In genomic region chr15:93246266-93247242, GRCh38 we compare ENCODE assay signal across 23 cellular contexts.
DNase-seq lines count a peak whose midpoint lies in the region; ATAC-seq lines count a peak whose summit lies in the region.
"Had no signal": no experiment of that assay in that cellular context is flagged by ENCODE, and none has a peak within 500 bp of the region (broad histone marks: within the 10 kb centered on the region; RNA-seq: fewer than 3 reads in every experiment).

No MANE protein-coding gene starts in this region.

- peak overlapping the region; percentile 44 for H3K18ac ChIP-seq in neuronal stem cell (ENCODE audit: low read length)

- H3K23ac ChIP-seq in neuronal stem cell (ENCODE audit: low read depth, low read length, poor library complexity) = no peak overlapping the region

- no peak overlapping the region for H3K14ac ChIP-seq in neuronal stem cell (ENCODE audit: low read length)

- no peak overlapping the region for H2BK120ac ChIP-seq in neuronal stem cell (ENCODE audit: low read depth, low read length)

- no peak overlapping the region for H3K4ac ChIP-seq in neuronal stem cell (ENCODE audit: low read length)

- H4K20me1 ChIP-seq in BLaER1 treated with 17β-estradiol and CSF1 and Interleukin-3, amounts not matched to agents 10 nM and 100 nM = no peaks in the 10 kb centered on the region

- no peak overlapping the region for H4K91ac ChIP-seq in neuronal stem cell (ENCODE audit: low read depth, low read length, poor library complexity)

- no CpG with 5 or more reads among the region's 25 CpGs for WGBS in neuronal stem cell (ENCODE audit: extremely low coverage in 2 of 2, insufficient read length in 2 of 2, insufficient replicate concordance in 1 of 2), 2 donors

- ATAC-seq in GM19324 (IDR thresholded peaks at IDR 0.05; ENCODE audit: low FRiP score, unreplicated experiment) = no peak
- ATAC-seq in HG03139 (IDR thresholded peaks at IDR 0.05; ENCODE audit: unreplicated experiment) = no peak
- ATAC-seq: PC-3 had no signal

- H2AFZ ChIP-seq in neuronal stem cell (ENCODE audit: low read length) = no peak overlapping the region

- H2BK12ac ChIP-seq in neuronal stem cell (ENCODE audit: low read length) = no peak overlapping the region

- H3K79me1 ChIP-seq in neuronal stem cell (ENCODE audit: low read depth, low read length) = no peaks in the 10 kb centered on the region

- no peaks in the 10 kb centered on the region for H3K27me3 ChIP-seq in BLaER1 treated with 17β-estradiol and CSF1 and Interleukin-3, amounts not matched to agents 10 nM and 100 nM
- no peaks in the 10 kb centered on the region for H3K27me3 ChIP-seq in neuronal stem cell (ENCODE audit: control insufficient read depth in 3 of 3, insufficient read depth in 3 of 3, low read depth in 1 of 3, low read length in 3 of 3)
- H3K27me3 ChIP-seq: BE2C, gastroesophageal sphincter had no signal

- H3K4me3 ChIP-seq in BLaER1 treated with 17β-estradiol and CSF1 and Interleukin-3, amounts not matched to agents 10 nM and 100 nM = no peak overlapping the region
- no peak overlapping the region for H3K4me3 ChIP-seq in neuronal stem cell (ENCODE audit: low read length in 2 of 2)
- H3K4me3 ChIP-seq: gastroesophageal sphincter, left ventricle myocardium inferior, thoracic aorta had no signal

- H3K9ac ChIP-seq in BLaER1 treated with 17β-estradiol and CSF1 and Interleukin-3, amounts not matched to agents 10 nM and 100 nM = no peak overlapping the region; a peak in 2 of 22 replicates
- no peak overlapping the region for H3K9ac ChIP-seq in neuronal stem cell (ENCODE audit: low read depth, low read length, poor library complexity)

- H3K4me1 ChIP-seq in BLaER1 treated with 17β-estradiol and CSF1 and Interleukin-3, amounts not matched to agents 10 nM and 100 nM = peaks cover 45 to 79% (median 74%) of the 10 kb centered on the region in 10 experiments
- peaks cover 15 to 31% of the 10 kb centered on the region in 2 donors for H3K4me1 ChIP-seq in neuronal stem cell (ENCODE audit: control insufficient read depth in 2 of 2, insufficient read depth in 1 of 2, low read depth in 1 of 2, low read length in 2 of 2)
- H3K4me1 ChIP-seq: BE2C, gastroesophageal sphincter had no signal

- peak overlapping the region in 8 of 11 experiments; percentile 14 to 85 (median 59); a peak in 15 of 22 replicates for H3K27ac ChIP-seq in BLaER1 treated with 17β-estradiol and CSF1 and Interleukin-3, amounts not matched to agents 10 nM and 100 nM
- H3K27ac ChIP-seq in KOPT-K1 (ENCODE audit: low read depth, low read length, poor library complexity, severe bottlenecking) (peak overlapping the region; percentile 51), neuronal stem cell (replicated peaks; ENCODE audit: low read length) (no peak overlapping the region)
- H3K27ac ChIP-seq: gastroesophageal sphincter, left ventricle myocardium inferior, thoracic aorta had no signal

- no peaks in the 10 kb centered on the region for H3K9me3 ChIP-seq in BLaER1 treated with 17β-estradiol and CSF1 and Interleukin-3, amounts not matched to agents 10 nM and 100 nM (replicated peaks in 1 of 11)
- H3K9me3 ChIP-seq in KOPT-K1 (ENCODE audit: insufficient read depth, low read length, poor library complexity, severe bottlenecking) (no peaks in the 10 kb centered on the region), neuronal stem cell (replicated peaks in 1 of 2; ENCODE audit: control insufficient read depth in 2 of 2, insufficient read depth in 1 of 2, low read depth in 1 of 2, low read length in 2 of 2) (no peaks in the 10 kb centered on the region)
- H3K9me3 ChIP-seq: BE2C, gastroesophageal sphincter, left ventricle myocardium inferior, thoracic aorta had no signal

- H3K4me2 ChIP-seq in BLaER1 treated with 17β-estradiol and CSF1 and Interleukin-3, amounts not matched to agents 10 nM and 100 nM = peak overlapping the region; percentile 60 to 97 (median 71)
- H3K4me2 ChIP-seq in neuronal stem cell (ENCODE audit: insufficient read depth, low read length, poor library complexity, severe bottlenecking) = no peak overlapping the region

- no peak overlapping the region for H2BK5ac ChIP-seq in neuronal stem cell (ENCODE audit: low read length)

- no peaks in the 10 kb centered on the region for H3K36me3 ChIP-seq in BLaER1 treated with 17β-estradiol and CSF1 and Interleukin-3, amounts not matched to agents 10 nM and 100 nM
- no peaks in the 10 kb centered on the region for H3K36me3 ChIP-seq in KOPT-K1 (ENCODE audit: insufficient read depth, low read length)
- H3K36me3 ChIP-seq in neuronal stem cell (replicated peaks in 1 of 2; ENCODE audit: control insufficient read depth in 2 of 2, insufficient read depth in 2 of 2, low read length in 2 of 2) = no peaks in the 10 kb centered on the region
- H3K36me3 ChIP-seq: BE2C, gastroesophageal sphincter, left ventricle myocardium inferior, thoracic aorta had no signal

- no peak overlapping the region for H2BK15ac ChIP-seq in neuronal stem cell (ENCODE audit: low read length)

- no peak overlapping the region for H4K8ac ChIP-seq in neuronal stem cell (ENCODE audit: low read depth, low read length)

- H2AK5ac ChIP-seq in neuronal stem cell (ENCODE audit: low read depth, low read length) = peak overlapping the region; percentile 43

- peak; percentile 86 for DNase-seq in NCI-H69 (lab: John Stamatoyannopoulos, UW)
- no peak for DNase-seq in neuronal stem cell (ENCODE audit: low spot score)
- DNase-seq in T-helper 1 cell = no peak
- DNase-seq: ACHN; activated effector memory CD4-positive, alpha-beta T cell treated with anti-CD3 and anti-CD28 coated beads, Interleukin-2, amount 50 U/mL, for 16 hours; BE2C; DMS53; GDM1; HCEC 1CT; hippocampal formation; KG1; left ventricle myocardium inferior; MM.1S; NCI-H187; NCI-H446 treated with DMSO at 0.1 percent for 48 hours; PC-3; stimulated activated naive CD4-positive, alpha-beta T cell treated with Interleukin-2 at 50 U/mL for 16 hours had no signal
